In genomic region chr11:85628771-85629341, GRCh38 we compare ENCODE assay signal across 8 cellular contexts. TPM values are rescaled to one million over a fixed set of nuclear protein-coding genes. Genes with fewer than 3 reads are reported as not detected.
DNase-seq lines count a peak whose midpoint lies in the region; ATAC-seq and TF ChIP-seq lines count a peak whose summit lies in the region.

No MANE protein-coding gene starts in this region.

- H3K9me3 Mint-ChIP-seq in activated naive CD4-positive, alpha-beta T cell treated with anti-CD3 and anti-CD28 coated beads, Interleukin-2, amount 50 U/mL, for 72 hours: no peaks in the 10 kb centered on the region

- TF ChIP-seq CTCF in AG10803 (conservative IDR thresholded peaks at IDR 0.05; ENCODE audit: low read length): no peak

- ATAC-seq in GM19438 (IDR thresholded peaks at IDR 0.05; ENCODE audit: low read depth, unreplicated experiment) (peak; percentile 4), HG03521 (IDR thresholded peaks at IDR 0.05; ENCODE audit: unreplicated experiment) (peak; percentile 12)
- ATAC-seq in activated naive CD4-positive, alpha-beta T cell treated with anti-CD3 and anti-CD28 coated beads, Interleukin-2, amount 50 U/mL, for 72 hours: peak; percentile 2 to 11

- H3K4me1 ChIP-seq in iPS DF 6.9 (ENCODE audit: control insufficient read depth, insufficient read depth, low read length): no peaks in the 10 kb centered on the region

- H3K27ac Mint-ChIP-seq in activated naive CD4-positive, alpha-beta T cell treated with anti-CD3 and anti-CD28 coated beads, Interleukin-2, amount 50 U/mL, for 72 hours: peak overlapping the region; percentile 97 to 99

- no peaks in the 10 kb centered on the region for H3K27me3 ChIP-seq in iPS DF 6.9 (ENCODE audit: control insufficient read depth, insufficient read depth, low read length)

- H3K27ac ChIP-seq in iPS DF 6.9 (ENCODE audit: low read length): no peak overlapping the region

- peaks cover 13 to 19% of the 10 kb centered on the region in 2 donors for H3K36me3 Mint-ChIP-seq in activated naive CD4-positive, alpha-beta T cell treated with anti-CD3 and anti-CD28 coated beads, Interleukin-2, amount 50 U/mL, for 72 hours

- no CpG with 5 or more reads among the region's 13 CpGs for WGBS in iPS DF 6.9 (ENCODE audit: insufficient coverage, insufficient read length)

- no peaks in the 10 kb centered on the region for H3K9me3 ChIP-seq in iPS DF 6.9 (ENCODE audit: control insufficient read depth, insufficient read depth, low read length)

- H3K36me3 ChIP-seq in iPS DF 6.9 (ENCODE audit: control insufficient read depth, insufficient read depth, low read length): no peaks in the 10 kb centered on the region

- peak overlapping the region; percentile 75 for H3K4me3 ChIP-seq in AG10803 (ENCODE audit: low read length)
- H3K4me3 ChIP-seq in iPS DF 6.9 (ENCODE audit: low read length): peak overlapping the region; percentile 93

- DNase-seq in AG10803 (ENCODE audit: low read depth) (no peak), iPS DF 6.9 (ENCODE audit: low read depth, low spot score) (no peak), OCI-M2 (lab: John Stamatoyannopoulos, UW; ENCODE audit: unreplicated experiment) (no peak), NCI-H510A (lab: John Stamatoyannopoulos, UW) (no peak)
- no peak for DNase-seq in activated naive CD4-positive, alpha-beta T cell treated with anti-CD3 and anti-CD28 coated beads, Interleukin-2, amount 50 U/mL, for 72 hours (ENCODE audit: low spot score in 2 of 2)
- DNase-seq in stimulated activated CD4-positive, alpha-beta T cell treated with anti-CD3 and anti-CD28 coated beads, Interleukin-2, amount 100 ng/mL, for 24 hours: peak; percentile 14 to 24

RNA-seq across cellular contexts. Expression of gene TMEM126B, which starts 0.5 kb away (rescaled TPM):
- 100 to 1,000 TPM in 1 of 2 donors, 10 to 100 TPM in 1; 77.0 to 104 TPM for total RNA-seq in activated naive CD4-positive, alpha-beta T cell treated with anti-CD3 and anti-CD28 coated beads, Interleukin-2, amount 50 U/mL, for 72 hours

RNA-seq across cellular contexts. Expression of gene DLG2, which starts 1.7 kb away (rescaled TPM):
- 1 to 10 TPM; 4.2 to 5.4 TPM for total RNA-seq in activated naive CD4-positive, alpha-beta T cell treated with anti-CD3 and anti-CD28 coated beads, Interleukin-2, amount 50 U/mL, for 72 hours

RNA-seq across cellular contexts. Expression of gene TMEM126A, which starts 18.9 kb away (rescaled TPM):
- 10 to 100 TPM; 36.5 to 60.3 TPM for total RNA-seq in activated naive CD4-positive, alpha-beta T cell treated with anti-CD3 and anti-CD28 coated beads, Interleukin-2, amount 50 U/mL, for 72 hours

RNA-seq across cellular contexts. Expression of gene CREBZF, which starts 36.1 kb away (rescaled TPM):
- 10 to 100 TPM; 61.0 to 65.7 TPM for total RNA-seq in activated naive CD4-positive, alpha-beta T cell treated with anti-CD3 and anti-CD28 coated beads, Interleukin-2, amount 50 U/mL, for 72 hours

RNA-seq across cellular contexts. Expression of gene CCDC89, which starts 57.1 kb away (rescaled TPM):
- not detected for total RNA-seq in activated naive CD4-positive, alpha-beta T cell treated with anti-CD3 and anti-CD28 coated beads, Interleukin-2, amount 50 U/mL, for 72 hours

Comparison
In these comparisons a context has a peak if more than half of its experiments do, and no peak if none do; other contexts are left out.
1. DNase-seq: peak in stimulated activated CD4-positive, alpha-beta T cell treated with anti-CD3 and anti-CD28 coated beads, Interleukin-2, amount 100 ng/mL, for 24 hours (2 of 2); none in AG10803 (single experiment), activated naive CD4-positive, alpha-beta T cell treated with anti-CD3 and anti-CD28 coated beads, Interleukin-2, amount 50 U/mL, for 72 hours (0 of 2), iPS DF 6.9 (single experiment), OCI-M2 (single experiment) and NCI-H510A (single experiment).
2. Peak in every context shown above with its lines, with median percentiles within 50 percentile points of each other: ATAC-seq.